Comparison of ENCODE assay signal across 10 cellular contexts in genomic region chr17:10050597-10051101, GRCh38.
A peak's percentile ranks its signal among the peaks of the same experiment; 100 is the strongest.
DNase-seq lines count a peak whose midpoint lies in the region.
"Had no signal": no experiment of that assay in that cellular context is flagged by ENCODE, and none has a peak within 500 bp of the region (broad histone marks: within the 10 kb centered on the region; RNA-seq: fewer than 3 reads in every experiment).

No MANE protein-coding gene starts in this region.

- peak overlapping the region; percentile 14 for H3K27ac ChIP-seq in urinary bladder (ENCODE audit: low read depth)
- H3K27ac ChIP-seq: 22Rv1 had no signal

- peak; percentile 12 for DNase-seq in NK-92 treated with Interleukin-12 subunit alpha and Interleukin-12 subunit beta, amount 100 ng/mL, for 24 hours (lab: John Stamatoyannopoulos, UW)
- no peak for DNase-seq in NK-92 (lab: John Stamatoyannopoulos, UW; ENCODE audit: unreplicated experiment)
- DNase-seq in Jurkat, Clone E6-1 (ENCODE audit: low read depth, low spot score) = peak; percentile 61
- DNase-seq in fibroblast of the conjunctiva (ENCODE audit: low read depth) = peak; percentile 28
- no peak for DNase-seq in D341Med (ENCODE audit: low spot score)
- no peak for DNase-seq in inferior parietal cortex (ENCODE audit: extremely low spot score)
- DNase-seq in cerebellar nuclear complex (lab: John Stamatoyannopoulos, UW) = no peak
- DNase-seq: activated CD4-positive, alpha-beta T cell treated with anti-CD3 and anti-CD28 coated beads, Interleukin-2, amount 10 ng/mL, durations not matched to agents 24 days and 14 days had no signal

- no peaks in the 10 kb centered on the region for H3K36me3 ChIP-seq in urinary bladder (ENCODE audit: insufficient read depth)

- peaks cover 2% of the 10 kb centered on the region for H3K4me1 ChIP-seq in urinary bladder (ENCODE audit: insufficient read depth)

- H3K4me3 ChIP-seq in Jurkat, Clone E6-1 (ENCODE audit: low read length) = no peak overlapping the region
- no peak overlapping the region for H3K4me3 ChIP-seq in urinary bladder (ENCODE audit: low read depth, low read length)

- 23% methylated on average over 3 of the region's 3 CpGs for WGBS in urinary bladder

Comparison
In these comparisons a context has a peak if more than half of its experiments do, and no peak if none do; other contexts are left out.
1. DNase-seq: peak in NK-92 treated with Interleukin-12 subunit alpha and Interleukin-12 subunit beta, amount 100 ng/mL, for 24 hours (single experiment), Jurkat, Clone E6-1 (single experiment) and fibroblast of the conjunctiva (single experiment); none in NK-92 (single experiment), D341Med (single experiment), inferior parietal cortex (single experiment) and cerebellar nuclear complex (0 of 2).